In genomic region chr4:13248621-13249298, GRCh38 we compare ENCODE assay signal across 11 cellular contexts.
A peak's percentile ranks its signal among the peaks of the same experiment; 100 is the strongest.
DNase-seq lines count a peak whose midpoint lies in the region; ATAC-seq and TF ChIP-seq lines count a peak whose summit lies in the region.
"Had no signal": no experiment of that assay in that cellular context is flagged by ENCODE, and none has a peak within 500 bp of the region (broad histone marks: within the 10 kb centered on the region; RNA-seq: fewer than 3 reads in every experiment).

No MANE protein-coding gene starts in this region.

- H3K4me3 ChIP-seq in cardiac muscle cell, result no peak overlapping the region
- H3K4me3 ChIP-seq in heart right ventricle, result no peak overlapping the region
- H3K4me3 ChIP-seq in OCI-LY7 (ENCODE audit: low read depth, low read length, poor library complexity, severe bottlenecking), result no peak overlapping the region
- H3K4me3 ChIP-seq in fibroblast of pulmonary artery (replicated peaks; ENCODE audit: low read depth, low read length), result no peak overlapping the region

- TF ChIP-seq CTCF in cardiac muscle cell (IDR thresholded peaks at IDR 0.05; ENCODE audit: low read depth, low read length) (peak; percentile 19), heart right ventricle (IDR thresholded peaks at IDR 0.05) (peak in 4 of 9 donors; percentile 16 to 30 (median 17)), OCI-LY7 (conservative IDR thresholded peaks at IDR 0.05; ENCODE audit: low read length) (peak; percentile 69), fibroblast of pulmonary artery (IDR thresholded peaks at IDR 0.05; ENCODE audit: low read length, missing control alignments) (peak; percentile 37), type B pancreatic cell (conservative IDR thresholded peaks at IDR 0.05) (peak; percentile 65)

- no peak overlapping the region for H3K27ac Mint-ChIP-seq in type B pancreatic cell
- H3K27ac Mint-ChIP-seq: activated naive CD4-positive, alpha-beta T cell treated with anti-CD3 and anti-CD28 coated beads for 36 hours; dendritic cell treated with granulocyte-macrophage colony-stimulating factor and Interleukin-4, amounts not matched to agents 40 ng/mL and 50 ng/mL, for 4 days had no signal

- ATAC-seq in heart right ventricle, result no peak
- ATAC-seq in HG03460 (IDR thresholded peaks at IDR 0.05; ENCODE audit: unreplicated experiment), result no peak
- no peak for ATAC-seq in HG03280 (IDR thresholded peaks at IDR 0.05; ENCODE audit: unreplicated experiment)
- no peak for ATAC-seq in GM18909 (IDR thresholded peaks at IDR 0.05; ENCODE audit: poor library complexity, unreplicated experiment)

- no peaks in the 10 kb centered on the region for H3K27me3 Mint-ChIP-seq in type B pancreatic cell
- H3K27me3 Mint-ChIP-seq: dendritic cell treated with granulocyte-macrophage colony-stimulating factor and Interleukin-4, amounts not matched to agents 40 ng/mL and 50 ng/mL, for 4 days had no signal

- no TSS peak for BruUV-seq in OCI-LY7 (replicated peaks; lab: Mats Ljungman, UMichigan)

- no peak overlapping the region for H2AFZ ChIP-seq in OCI-LY7 (ENCODE audit: low read length)

- H3K4me1 ChIP-seq in cardiac muscle cell (ENCODE audit: low read depth) (no peaks in the 10 kb centered on the region), heart right ventricle (no peaks in the 10 kb centered on the region), OCI-LY7 (ENCODE audit: insufficient read depth, low read length, poor library complexity, severe bottlenecking) (no peaks in the 10 kb centered on the region)

- H3K36me3 Mint-ChIP-seq in type B pancreatic cell, result no peaks in the 10 kb centered on the region

- POLR2A ChIA-PET in OCI-LY7 (lab: Charles Lee), result interaction anchor here (0.7 kb wide), 1 partner anchor 18 kb away, joined by 3 read pairs; no protein-coding TSS in a partner anchor

- H3K9me3 ChIP-seq in cardiac muscle cell (ENCODE audit: low read depth) (no peaks in the 10 kb centered on the region), heart right ventricle (peaks cover 0 to 38% (median 11%) of the 10 kb centered on the region in 11 donors), OCI-LY7 (ENCODE audit: low read length) (no peaks in the 10 kb centered on the region)

- H3K79me2 ChIP-seq in OCI-LY7 (ENCODE audit: insufficient read depth, low read depth, low read length), result no peaks in the 10 kb centered on the region

- CTCF ChIA-PET in OCI-LY7 (lab: Charles Lee; ENCODE audit: unreplicated experiment), result no interaction called here

- peaks cover 5% of the 10 kb centered on the region for H3K4me1 Mint-ChIP-seq in type B pancreatic cell (ENCODE audit: unreplicated experiment)

- H3K27me3 ChIP-seq in cardiac muscle cell (no peaks in the 10 kb centered on the region), heart right ventricle (no peaks in the 10 kb centered on the region)

- H3K9me2 ChIP-seq in OCI-LY7 (ENCODE audit: insufficient read depth, low read length), result no peaks in the 10 kb centered on the region

- DNase-seq in cardiac muscle cell (ENCODE audit: low read depth in 1 of 2, low spot score in 1 of 2) (peak in 1 of 2 donors; percentile 4), heart right ventricle (no peak), OCI-LY7 (ENCODE audit: low spot score) (no peak), fibroblast of pulmonary artery (ENCODE audit: low read depth) (peak; percentile 17), type B pancreatic cell (ENCODE audit: extremely low spot score, unreplicated experiment) (no peak)
- DNase-seq: activated naive CD4-positive, alpha-beta T cell treated with anti-CD3 and anti-CD28 coated beads for 36 hours; NCI-H2081 treated with DMSO at 0.1 percent for 48 hours had no signal

- intact Hi-C loops in heart right ventricle (cut with DNase I), result no loop called here
- intact Hi-C loops in OCI-LY7 (cut with micrococcal nuclease; ENCODE audit: unreplicated experiment), result loop anchor here (10.0 kb wide), 1 partner anchor 394 kb away; no protein-coding TSS in a partner anchor

- H3K4me2 ChIP-seq in OCI-LY7 (ENCODE audit: low read length), result no peak overlapping the region

- no peak overlapping the region for H3K4me3 Mint-ChIP-seq in type B pancreatic cell
- H3K4me3 Mint-ChIP-seq: activated naive CD4-positive, alpha-beta T cell treated with anti-CD3 and anti-CD28 coated beads for 36 hours; dendritic cell treated with granulocyte-macrophage colony-stimulating factor and Interleukin-4, amounts not matched to agents 40 ng/mL and 50 ng/mL, for 4 days had no signal

- 39 to 52% methylated on average over 2 of the region's 2 CpGs for WGBS in heart right ventricle, 2 donors

- peaks cover 8% of the 10 kb centered on the region for H3K9me3 Mint-ChIP-seq in type B pancreatic cell

- H4K20me1 ChIP-seq in OCI-LY7 (ENCODE audit: insufficient read depth, low read length), result no peaks in the 10 kb centered on the region

- H3K27ac ChIP-seq in cardiac muscle cell (no peak overlapping the region), heart right ventricle (no peak overlapping the region), OCI-LY7 (ENCODE audit: low read depth, low read length, poor library complexity, severe bottlenecking) (no peak overlapping the region)

- H3K36me3 ChIP-seq in cardiac muscle cell (no peaks in the 10 kb centered on the region), heart right ventricle (no peaks in the 10 kb centered on the region), OCI-LY7 (ENCODE audit: insufficient read depth, low read length) (no peaks in the 10 kb centered on the region)
